Comparison of ENCODE assay signal across 16 cellular contexts in the genomic region with DNA sequence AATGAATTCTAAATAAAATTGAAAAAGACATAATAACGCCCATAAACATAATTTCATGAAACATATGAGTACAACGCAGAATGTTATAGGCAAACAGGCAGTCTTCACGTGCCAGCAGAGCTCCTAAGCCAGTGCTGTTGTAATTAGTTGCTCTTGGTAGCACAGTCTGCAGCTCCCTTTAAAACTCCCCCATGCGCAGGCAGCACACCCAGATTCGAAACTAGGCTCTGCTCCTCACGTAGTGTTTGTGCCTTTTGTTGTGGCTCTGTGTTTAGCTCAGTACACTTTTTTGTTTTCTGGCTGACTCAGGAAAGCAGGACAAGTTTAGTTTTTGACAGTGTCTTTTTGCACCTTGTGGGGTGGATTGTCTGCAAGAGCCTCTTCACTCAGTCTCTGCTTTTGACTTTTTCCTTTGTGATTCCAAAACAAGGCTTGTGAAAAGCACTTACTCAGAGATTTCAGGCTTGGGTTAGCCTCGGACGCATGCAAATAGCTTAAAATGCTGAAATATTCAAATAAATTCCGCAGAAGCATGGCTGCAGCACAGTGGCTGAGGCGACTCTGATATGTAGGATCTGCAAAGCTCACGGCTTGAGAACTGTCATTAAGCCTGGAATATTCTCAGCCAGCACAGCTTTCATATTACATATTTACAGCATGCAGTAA.
"Had no signal": no experiment of that assay in that cellular context is flagged by ENCODE, and none has a peak within 500 bp of the region (broad histone marks: within the 10 kb centered on the region; RNA-seq: fewer than 3 reads in every experiment).

No MANE protein-coding gene starts in this region.

- DNase-seq: activated CD4-positive, CD25-positive, alpha-beta regulatory T cell treated with anti-CD3 and anti-CD28 coated beads, Interleukin-2, amount 50 U/mL, for 72 hours; activated naive CD4-positive, alpha-beta T cell treated with Interleukin-2 at 50 U/mL for 16 hours; anterior cingulate cortex; dermis blood vessel endothelial cell; heart right ventricle; left lung; mammary epithelial cell; naive B cell; nucleus accumbens; posterior cingulate gyrus; stimulated activated CD4-positive, alpha-beta T cell treated with anti-CD3 and anti-CD28 coated beads, Interleukin-2, amount 100 ng/mL, for 48 hours; T-helper 9 cell had no signal

- H3K27me3 Mint-ChIP-seq: activated T-helper 17 cell treated with anti-CD3 and anti-CD28 coated beads, Interleukin-2, amount 50 U/mL, for 72 hours; stimulated activated memory B cell treated with anti-CD40 and anti-IgM and Interleukin-4, amounts not matched to agents 10 μg/mL and 1 μg/mL and 100 μg/mL, for 72 hours had no signal

- H3K4me3 ChIP-seq: breast epithelium, gastroesophageal sphincter, heart right ventricle, left lung had no signal

- H3K27ac Mint-ChIP-seq: activated T-helper 17 cell treated with anti-CD3 and anti-CD28 coated beads, Interleukin-2, amount 50 U/mL, for 72 hours; naive B cell; stimulated activated memory B cell treated with anti-CD40 and anti-IgM and Interleukin-4, amounts not matched to agents 10 μg/mL and 1 μg/mL and 100 μg/mL, for 72 hours had no signal

- ATAC-seq: activated T-helper 17 cell treated with anti-CD3 and anti-CD28 coated beads, Interleukin-2, amount 50 U/mL, for 72 hours; gastroesophageal sphincter; heart right ventricle; left lung; stimulated activated memory B cell treated with anti-CD40 and anti-IgM and Interleukin-4, amounts not matched to agents 10 μg/mL and 1 μg/mL and 100 μg/mL, for 72 hours had no signal

- H3K4me1 ChIP-seq: breast epithelium, gastroesophageal sphincter, heart right ventricle, left lung had no signal

- H3K9me3 ChIP-seq: breast epithelium, gastroesophageal sphincter, heart right ventricle, left lung had no signal

- H3K27ac ChIP-seq: breast epithelium, gastroesophageal sphincter, heart right ventricle, left lung had no signal

- H3K27me3 ChIP-seq: breast epithelium, left lung had no signal

- H3K4me3 Mint-ChIP-seq: activated T-helper 17 cell treated with anti-CD3 and anti-CD28 coated beads, Interleukin-2, amount 50 U/mL, for 72 hours; naive B cell; stimulated activated memory B cell treated with anti-CD40 and anti-IgM and Interleukin-4, amounts not matched to agents 10 μg/mL and 1 μg/mL and 100 μg/mL, for 72 hours had no signal

- H3K4me1 Mint-ChIP-seq: activated T-helper 17 cell treated with anti-CD3 and anti-CD28 coated beads, Interleukin-2, amount 50 U/mL, for 72 hours; naive B cell; stimulated activated memory B cell treated with anti-CD40 and anti-IgM and Interleukin-4, amounts not matched to agents 10 μg/mL and 1 μg/mL and 100 μg/mL, for 72 hours had no signal

- H3K36me3 Mint-ChIP-seq: naive B cell; stimulated activated memory B cell treated with anti-CD40 and anti-IgM and Interleukin-4, amounts not matched to agents 10 μg/mL and 1 μg/mL and 100 μg/mL, for 72 hours had no signal

- H3K36me3 ChIP-seq: breast epithelium, gastroesophageal sphincter, heart right ventricle, left lung had no signal
